27 cellular contexts compared by ENCODE assay signal in genomic region chr17:13355054-13355453, GRCh38.
"Had no signal": no experiment of that assay in that cellular context is flagged by ENCODE, and none has a peak within 500 bp of the region (broad histone marks: within the 10 kb centered on the region; RNA-seq: fewer than 3 reads in every experiment).

No MANE protein-coding gene starts in this region.

- ATAC-seq: activated CD4-positive, alpha-beta T cell treated with anti-CD3 and anti-CD28 coated beads for 36 hours; gastrocnemius medialis; left lobe of liver; mucosa of descending colon had no signal

- DNase-seq: activated CD4-positive, alpha-beta T cell treated with anti-CD3 and anti-CD28 coated beads for 36 hours; activated CD4-positive, alpha-beta T cell treated with anti-CD3 and anti-CD28 coated beads, Interleukin-2, amount 50 U/mL, for 4 hours; activated CD4-positive, CD25-positive, alpha-beta regulatory T cell; activated CD8-positive, alpha-beta memory T cell treated with anti-CD3 and anti-CD28 coated beads for 24 hours; activated effector memory CD4-positive, alpha-beta T cell treated with Interleukin-2 at 50 U/mL for 16 hours; activated naive CD4-positive, alpha-beta T cell treated with Interleukin-2 at 50 U/mL for 16 hours; activated naive CD8-positive, alpha-beta T cell treated with anti-CD3 and anti-CD28 coated beads for 36 hours; adrenal gland; aorta; dorsolateral prefrontal cortex; effector memory CD4-positive, alpha-beta T cell; gastrocnemius medialis; glutamatergic neuron; hippocampal formation; immature natural killer cell; kidney; mucosa of descending colon; retina; spleen; stimulated activated CD4-positive, alpha-beta T cell treated with anti-CD3 and anti-CD28 coated beads, Interleukin-2, amount 100 ng/mL, for 48 hours; stimulated activated naive CD4-positive, alpha-beta T cell treated with Interleukin-2 at 50 U/mL for 16 hours had no signal

- FAIRE-seq: kidney had no signal

- H3K9me3 ChIP-seq: adrenal gland, gastrocnemius medialis, mucosa of descending colon, neutrophil, spleen, tibial nerve had no signal

- H3K36me3 ChIP-seq: adrenal gland, cardiac muscle cell, gastrocnemius medialis, neutrophil, spleen, tibial nerve had no signal

- H3K27ac ChIP-seq: adrenal gland, cardiac muscle cell, coronary artery, dorsolateral prefrontal cortex, gastrocnemius medialis, neutrophil, spleen, tibial nerve had no signal

- H3K4me3 ChIP-seq: adrenal gland, cardiac muscle cell, coronary artery, dorsolateral prefrontal cortex, gastrocnemius medialis, lung, mucosa of descending colon, spleen, tibial nerve had no signal

- H3K4me1 ChIP-seq: adrenal gland, gastrocnemius medialis, spleen, tibial nerve had no signal

- H3K27me3 ChIP-seq: adrenal gland, cardiac muscle cell, gastrocnemius medialis, neutrophil, spleen, tibial nerve had no signal
